14 cellular contexts compared by ENCODE assay signal in the genomic region with DNA sequence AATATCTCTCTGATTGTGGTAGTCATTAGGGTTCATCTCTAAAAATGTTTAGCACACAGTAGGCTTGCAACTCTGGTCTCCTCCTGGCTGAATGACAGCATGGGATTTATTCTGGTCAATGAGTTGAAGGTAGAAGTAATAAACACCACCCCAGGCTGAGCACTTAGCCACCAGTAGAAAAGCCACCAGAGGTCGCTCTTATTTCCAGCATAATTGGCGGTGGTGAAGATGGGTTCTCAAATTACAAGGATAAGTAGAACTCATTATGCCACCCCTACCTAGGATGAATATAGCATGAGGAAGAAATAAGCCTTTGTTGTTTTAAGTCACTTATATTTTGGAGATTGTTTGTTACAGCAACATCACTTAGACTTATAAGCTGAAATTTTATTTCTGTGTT.
A peak's percentile ranks its signal among the peaks of the same experiment; 100 is the strongest.
DNase-seq lines count a peak whose midpoint lies in the region; ATAC-seq and TF ChIP-seq lines count a peak whose summit lies in the region.
"Had no signal": no experiment of that assay in that cellular context is flagged by ENCODE, and none has a peak within 500 bp of the region (broad histone marks: within the 10 kb centered on the region; RNA-seq: fewer than 3 reads in every experiment).

No MANE protein-coding gene starts in this region.

- H3K27ac Mint-ChIP-seq in stimulated activated effector memory CD8-positive, alpha-beta T cell treated with anti-CD3 and anti-CD28 coated beads, Interleukin-12 subunit alpha, Interleukin-12 subunit beta, amount 100 ng/mL, for 72 hours: no peak overlapping the region

- ATAC-seq in right lobe of liver: peak in 3 of 4 donors; percentile 39 to 54 (median 53)
- ATAC-seq in stimulated activated effector memory CD8-positive, alpha-beta T cell treated with anti-CD3 and anti-CD28 coated beads, Interleukin-12 subunit alpha, Interleukin-12 subunit beta, amount 100 ng/mL, for 72 hours: no peak
- ATAC-seq in HG03460 (IDR thresholded peaks at IDR 0.05; ENCODE audit: unreplicated experiment): no peak
- ATAC-seq: left ventricle myocardium superior, Panc1 had no signal

- intact Hi-C loops in right lobe of liver (cut with DNase I): no loop called here

- TF ChIP-seq POLR2A in right lobe of liver (IDR thresholded peaks at IDR 0.05): no peak

- 67% methylated on average over 2 of the region's 2 CpGs for WGBS in right lobe of liver (ENCODE audit: insufficient coverage, low coverage, low lambda C conversion rate, missing lambda C conversion rate)

- H3K4me1 ChIP-seq in right lobe of liver: no peaks in the 10 kb centered on the region
- H3K4me1 ChIP-seq: Caco-2, transverse colon had no signal

- peaks cover 7% of the 10 kb centered on the region for H3K9me3 Mint-ChIP-seq in stimulated activated effector memory CD8-positive, alpha-beta T cell treated with anti-CD3 and anti-CD28 coated beads, Interleukin-12 subunit alpha, Interleukin-12 subunit beta, amount 100 ng/mL, for 72 hours

- H3K27me3 ChIP-seq in WERI-Rb-1 (ENCODE audit: insufficient read depth, low read depth, severe bottlenecking): no peaks in the 10 kb centered on the region
- H3K27me3 ChIP-seq in right lobe of liver: no peaks in the 10 kb centered on the region
- H3K27me3 ChIP-seq: transverse colon had no signal

- no peaks in the 10 kb centered on the region for H3K36me3 Mint-ChIP-seq in stimulated activated effector memory CD8-positive, alpha-beta T cell treated with anti-CD3 and anti-CD28 coated beads, Interleukin-12 subunit alpha, Interleukin-12 subunit beta, amount 100 ng/mL, for 72 hours

- H3K9me3 ChIP-seq in WERI-Rb-1 (ENCODE audit: severe bottlenecking) (peaks cover 6% of the 10 kb centered on the region), right lobe of liver (no peaks in the 10 kb centered on the region)
- H3K9me3 ChIP-seq: Caco-2, transverse colon had no signal

- H3K27ac ChIP-seq in WERI-Rb-1 (no peak overlapping the region), right lobe of liver (no peak overlapping the region)
- H3K27ac ChIP-seq: transverse colon had no signal

- no peak overlapping the region for H3K4me3 ChIP-seq in LNCaP clone FGC (ENCODE audit: low read depth, low read length)
- H3K4me3 ChIP-seq in WERI-Rb-1 (ENCODE audit: low read depth, low read length): no peak overlapping the region
- no peak overlapping the region for H3K4me3 ChIP-seq in right lobe of liver
- H3K4me3 ChIP-seq: transverse colon had no signal

- TF ChIP-seq CTCF in LNCaP clone FGC (IDR thresholded peaks at IDR 0.05; ENCODE audit: control insufficient read depth, extremely low read depth, insufficient read depth) (0 out of 2 replicates have a peak, but pooled peaks have one; percentile 13), WERI-Rb-1 (IDR thresholded peaks at IDR 0.05; ENCODE audit: low read depth, low read length) (peak; percentile 30; the same call in 1 of the 2 replicates), right lobe of liver (IDR thresholded peaks at IDR 0.05) (peak in 3 of 4 donors; percentile 11 to 32 (median 31))

- no peak overlapping the region for H3K4me3 Mint-ChIP-seq in stimulated activated effector memory CD8-positive, alpha-beta T cell treated with anti-CD3 and anti-CD28 coated beads, Interleukin-12 subunit alpha, Interleukin-12 subunit beta, amount 100 ng/mL, for 72 hours

- H3K36me3 ChIP-seq in WERI-Rb-1 (no peaks in the 10 kb centered on the region), right lobe of liver (no peaks in the 10 kb centered on the region)
- H3K36me3 ChIP-seq: transverse colon had no signal

- no peaks in the 10 kb centered on the region for H3K4me1 Mint-ChIP-seq in stimulated activated effector memory CD8-positive, alpha-beta T cell treated with anti-CD3 and anti-CD28 coated beads, Interleukin-12 subunit alpha, Interleukin-12 subunit beta, amount 100 ng/mL, for 72 hours

- DNase-seq in DMS53 (lab: John Stamatoyannopoulos, UW): peak; percentile 47
- no peak for DNase-seq in DMS53 treated with DMSO at 0.1 percent for 48 hours (lab: John Stamatoyannopoulos, UW; ENCODE audit: unreplicated experiment)
- DNase-seq in LNCaP clone FGC (ENCODE audit: low read depth): no peak
- peak; percentile 24 for DNase-seq in WERI-Rb-1
- no peak for DNase-seq in right lobe of liver
- no peak for DNase-seq in activated CD4-positive, alpha-beta T cell treated with anti-CD3 and anti-CD28 coated beads, Interleukin-2, amount 50 U/mL, for 4 hours
- DNase-seq in stimulated activated effector memory CD8-positive, alpha-beta T cell treated with anti-CD3 and anti-CD28 coated beads, Interleukin-12 subunit alpha, Interleukin-12 subunit beta, amount 100 ng/mL, for 72 hours (ENCODE audit: low spot score in 2 of 2): no peak
- DNase-seq: activated CD8-positive, alpha-beta memory T cell treated with anti-CD3 and anti-CD28 coated beads, Interleukin-2, amount 50 U/mL, for 48 hours; left ventricle myocardium superior; NCI-H1105 treated with DMSO at 0.1 percent for 48 hours; transverse colon had no signal

Comparison
In these comparisons a context has a peak if more than half of its experiments do, and no peak if none do; other contexts are left out.
1. DNase-seq: peak in DMS53 (single experiment) and WERI-Rb-1 (single experiment); none in DMS53 treated with DMSO at 0.1 percent for 48 hours (single experiment), LNCaP clone FGC (single experiment), right lobe of liver (0 of 3), activated CD4-positive, alpha-beta T cell treated with anti-CD3 and anti-CD28 coated beads, Interleukin-2, amount 50 U/mL, for 4 hours (0 of 2) and stimulated activated effector memory CD8-positive, alpha-beta T cell treated with anti-CD3 and anti-CD28 coated beads, Interleukin-12 subunit alpha, Interleukin-12 subunit beta, amount 100 ng/mL, for 72 hours (0 of 2).
2. ATAC-seq: peak in right lobe of liver (3 of 4); none in stimulated activated effector memory CD8-positive, alpha-beta T cell treated with anti-CD3 and anti-CD28 coated beads, Interleukin-12 subunit alpha, Interleukin-12 subunit beta, amount 100 ng/mL, for 72 hours (single experiment) and HG03460 (single experiment).
3. Peak in every context shown above with its lines, with median percentiles within 50 percentile points of each other: CTCF ChIP-seq.